Comparison of ENCODE assay signal across 8 cellular contexts in genomic region chr2:72149556-72150156, GRCh38. TPM values are rescaled to one million over a fixed set of nuclear protein-coding genes. Genes with fewer than 3 reads are reported as not detected.
DNase-seq lines count a peak whose midpoint lies in the region; TF ChIP-seq lines count a peak whose summit lies in the region.

No MANE protein-coding gene starts in this region.

- H3K4me3 ChIP-seq in AG09309 (ENCODE audit: control insufficient read depth, low read depth, low read length) (peak overlapping the region; percentile 40), HUES6 (ENCODE audit: low read depth, low read length) (peak overlapping the region; percentile 65), stomach smooth muscle (ENCODE audit: low read length in 2 of 2) (peak overlapping the region; percentile 48 to 73)

- no peak for DNase-seq in AG09309 (ENCODE audit: low read depth)
- DNase-seq in astrocyte of the hippocampus (ENCODE audit: low read depth, low spot score) = peak; percentile 33
- peak; percentile 3 for DNase-seq in kidney tubule cell (ENCODE audit: low spot score)
- DNase-seq in putamen (ENCODE audit: low spot score) = no peak
- DNase-seq in GDM1 (lab: John Stamatoyannopoulos, UW) = no peak
- no peak for DNase-seq in ureter (ENCODE audit: low spot score)

- no peak overlapping the region for H3K27ac ChIP-seq in HUES6 (ENCODE audit: low read depth, low read length)
- no peak overlapping the region for H3K27ac ChIP-seq in stomach smooth muscle (ENCODE audit: low read length)

- peaks cover 13% of the 10 kb centered on the region for H3K4me1 ChIP-seq in HUES6 (ENCODE audit: control insufficient read depth, insufficient read depth, low read length)
- H3K4me1 ChIP-seq in stomach smooth muscle (ENCODE audit: control insufficient read depth, insufficient read depth, low read length) = peaks cover 53% of the 10 kb centered on the region

- no peak for TF ChIP-seq CTCF in AG09309 (IDR thresholded peaks at IDR 0.05; ENCODE audit: control insufficient read depth, insufficient read depth, low read depth, low read length, missing control alignments)

- no peak overlapping the region for H3K9ac ChIP-seq in HUES6 (ENCODE audit: low read length)
- H3K9ac ChIP-seq in stomach smooth muscle (ENCODE audit: low read length in 2 of 2) = no peak overlapping the region

- H3K27me3 ChIP-seq in HUES6 (ENCODE audit: control insufficient read depth, insufficient read depth, low read length) (peaks cover 83% of the 10 kb centered on the region), stomach smooth muscle (ENCODE audit: control insufficient read depth in 1 of 2, insufficient read depth in 2 of 2, low read length in 2 of 2) (peaks cover 53 to 62% of the 10 kb centered on the region in 2 donors)

- H3K36me3 ChIP-seq in HUES6 (ENCODE audit: control insufficient read depth, insufficient read depth, low read length) = no peaks in the 10 kb centered on the region
- no peaks in the 10 kb centered on the region for H3K36me3 ChIP-seq in stomach smooth muscle (ENCODE audit: control insufficient read depth in 2 of 2, insufficient read depth in 2 of 2, low read length in 2 of 2)

- H3K9me3 ChIP-seq in HUES6 (ENCODE audit: control insufficient read depth, insufficient read depth, low read depth, low read length) (no peaks in the 10 kb centered on the region), stomach smooth muscle (ENCODE audit: control insufficient read depth in 2 of 2, low read length in 2 of 2) (no peaks in the 10 kb centered on the region)

RNA-seq across cellular contexts. Expression of gene CYP26B1, which starts 2.0 kb away (rescaled TPM):
- total RNA-seq in ureter = 1.1 TPM

Comparison
In these comparisons a context has a peak if more than half of its experiments do, and no peak if none do; other contexts are left out.
1. DNase-seq: peak in astrocyte of the hippocampus (single experiment) and kidney tubule cell (single experiment); none in AG09309 (single experiment), putamen (single experiment), GDM1 (single experiment) and ureter (single experiment).
2. Peak in every context shown above with its lines, with median percentiles within 50 percentile points of each other: H3K4me3 ChIP-seq.